Comparison of ENCODE assay signal across 1 cellular context in genomic region chr7:100049441-100050291, GRCh38.
TF ChIP-seq lines count a peak whose summit lies in the region.

TSS of gene ZSCAN21 (plus strand) at chr7:100049774. CDS start at chr7:100057007, 7,233 bp downstream.

TF ChIP-seq in H1, 55 proteins besides CTCF, POLR2A, EP300 and RAD21:
- TF ChIP-seq TBP (IDR thresholded peaks at IDR 0.05; ENCODE audit: low read depth, low read length): peak; percentile 91
- TF ChIP-seq GTF2F1 (IDR thresholded peaks at IDR 0.05; ENCODE audit: borderline replicate concordance, low read depth, low read length): 0 out of 2 replicates have a peak, but pooled peaks have one; percentile 13
- TF ChIP-seq NRF1 (IDR thresholded peaks at IDR 0.05; ENCODE audit: low read depth, low read length): no peak
- TF ChIP-seq KDM4A (IDR thresholded peaks at IDR 0.05; ENCODE audit: low read depth, low read length, severe bottlenecking): peak; percentile 79
- peak; percentile 23; the same call in 1 of the 2 replicates for TF ChIP-seq MAX (IDR thresholded peaks at IDR 0.05)
- TF ChIP-seq RXRA (IDR thresholded peaks at IDR 0.05; ENCODE audit: insufficient read depth, low read depth, low read length): no peak
- TF ChIP-seq CREB1 (IDR thresholded peaks at IDR 0.05): peak; percentile 94
- TF ChIP-seq PHF8 (conservative IDR thresholded peaks at IDR 0.05; ENCODE audit: low read depth, low read length): peak; percentile 96
- no peak for TF ChIP-seq SIRT6 (IDR thresholded peaks at IDR 0.05; ENCODE audit: low read length)
- peak; percentile 94 for TF ChIP-seq ASH2L (IDR thresholded peaks at IDR 0.05; ENCODE audit: low read length)
- peak; percentile 87; the same call in 1 of the 2 replicates for TF ChIP-seq GABPA (IDR thresholded peaks at IDR 0.05; ENCODE audit: borderline replicate concordance, insufficient read depth, low read length)
- no peak for TF ChIP-seq ZNF274 (IDR thresholded peaks at IDR 0.05; ENCODE audit: borderline replicate concordance, extremely low read depth, low read length)
- TF ChIP-seq SIN3A (conservative IDR thresholded peaks at IDR 0.05 in 1 of 2, IDR thresholded peaks at IDR 0.05 in 1 of 2; ENCODE audit: low read depth in 1 of 2, low read length in 2 of 2): peak; percentile 4 to 90; a peak in 2 of 4 replicates
- TF ChIP-seq SAP30 (IDR thresholded peaks at IDR 0.05; ENCODE audit: insufficient read depth, insufficient replicate concordance, low read length): no peak
- no peak for TF ChIP-seq JUN (IDR thresholded peaks at IDR 0.05; ENCODE audit: low read depth, low read length)
- no peak for TF ChIP-seq ATF3 (IDR thresholded peaks at IDR 0.05; ENCODE audit: insufficient read depth, low read depth, low read length)
- peak in 1 of 2 experiments; percentile 82; a peak in 1 of 4 replicates for TF ChIP-seq HDAC2 (IDR thresholded peaks at IDR 0.05; ENCODE audit: borderline replicate concordance in 1 of 2, low read depth in 2 of 2, low read length in 2 of 2)
- TF ChIP-seq POLR2AphosphoS5 (IDR thresholded peaks at IDR 0.05; ENCODE audit: low read depth, low read length): peak; percentile 94
- TF ChIP-seq KDM5A (IDR thresholded peaks at IDR 0.05; ENCODE audit: low read length): peak; percentile 74; the same call in 1 of the 2 replicates
- TF ChIP-seq RFX5 (IDR thresholded peaks at IDR 0.05; ENCODE audit: borderline replicate concordance, low read depth, low read length): no peak
- no peak for TF ChIP-seq NANOG (IDR thresholded peaks at IDR 0.05; ENCODE audit: insufficient read depth, low read depth, low read length, poor library complexity, severe bottlenecking)
- no peak for TF ChIP-seq BRCA1 (IDR thresholded peaks at IDR 0.05; ENCODE audit: low read depth, low read length)
- TF ChIP-seq TEAD4 (IDR thresholded peaks at IDR 0.05; ENCODE audit: low read depth, low read length): no peak
- TF ChIP-seq SP2 (IDR thresholded peaks at IDR 0.05; ENCODE audit: low read length): peak; percentile 91
- TF ChIP-seq SP4 (IDR thresholded peaks at IDR 0.05; ENCODE audit: low read length): no peak
- TF ChIP-seq TAF7 (optimal IDR thresholded peaks at IDR 0.05; ENCODE audit: borderline replicate concordance, low read depth, low read length): peak; percentile 54
- TF ChIP-seq TAF1 (IDR thresholded peaks at IDR 0.05; ENCODE audit: low read depth, low read length): peak; percentile 96
- TF ChIP-seq FOSL1 (IDR thresholded peaks at IDR 0.05; ENCODE audit: insufficient read depth, low read depth, low read length): no peak
- TF ChIP-seq SP1 (IDR thresholded peaks at IDR 0.05; ENCODE audit: low read depth, low read length): peak; percentile 58; the same call in 1 of the 2 replicates
- TF ChIP-seq EGR1 (IDR thresholded peaks at IDR 0.05; ENCODE audit: borderline replicate concordance, low read depth, low read length): peak; percentile 83
- TF ChIP-seq SRF (IDR thresholded peaks at IDR 0.05; ENCODE audit: low read depth, low read length): 0 out of 2 replicates have a peak, but pooled peaks have one; percentile 18
